Comparison of ENCODE assay signal across 9 cellular contexts in genomic region chr1:65525297-65526048, GRCh38.
A peak's percentile ranks its signal among the peaks of the same experiment; 100 is the strongest.
DNase-seq lines count a peak whose midpoint lies in the region; ATAC-seq and TF ChIP-seq lines count a peak whose summit lies in the region.
"Had no signal": no experiment of that assay in that cellular context is flagged by ENCODE, and none has a peak within 500 bp of the region (broad histone marks: within the 10 kb centered on the region; RNA-seq: fewer than 3 reads in every experiment).

No MANE protein-coding gene starts in this region.

- no peak for TF ChIP-seq CTCF in endothelial cell (IDR thresholded peaks at IDR 0.05; ENCODE audit: unreplicated experiment)
- no peak for TF ChIP-seq CTCF in vagina (IDR thresholded peaks at IDR 0.05)

- CTCF ChIA-PET in activated naive CD4-positive, alpha-beta T cell treated with anti-CD3 and anti-CD28 coated beads for 36 hours (lab: Charles Lee), result no interaction called here

- no peak for ATAC-seq in esophagus mucosa

- H3K4me3 Mint-ChIP-seq in activated naive CD4-positive, alpha-beta T cell treated with anti-CD3 and anti-CD28 coated beads for 36 hours, result no peak overlapping the region
- peak overlapping the region; percentile 90 for H3K4me3 Mint-ChIP-seq in endothelial cell (ENCODE audit: unreplicated experiment)
- H3K4me3 Mint-ChIP-seq: activated B cell treated with CpG ODN at 0.5 μM for 24 hours had no signal

- no peak overlapping the region for H3K9ac ChIP-seq in muscle layer of colon (ENCODE audit: low read length)

- H3K27me3 Mint-ChIP-seq in activated naive CD4-positive, alpha-beta T cell treated with anti-CD3 and anti-CD28 coated beads for 36 hours (ENCODE audit: low read depth), result peaks cover 29% of the 10 kb centered on the region
- H3K27me3 Mint-ChIP-seq in endothelial cell (ENCODE audit: unreplicated experiment), result peaks cover 6% of the 10 kb centered on the region

- DNase-seq in activated naive CD4-positive, alpha-beta T cell treated with anti-CD3 and anti-CD28 coated beads for 36 hours, result peak; percentile 10
- DNase-seq in activated naive CD4-positive, alpha-beta T cell treated with Interleukin-2 at 50 U/mL for 16 hours, result no peak
- DNase-seq in endothelial cell (ENCODE audit: low spot score), result peak; percentile 29
- DNase-seq in vagina (ENCODE audit: extremely low spot score in 2 of 2), result no peak
- DNase-seq in NK-92 treated with Interleukin-12 subunit alpha and Interleukin-12 subunit beta, amount 100 ng/mL, for 24 hours (lab: John Stamatoyannopoulos, UW), result no peak
- no peak for DNase-seq in NCI-H1092 (lab: John Stamatoyannopoulos, UW)
- DNase-seq: activated B cell treated with CpG ODN at 0.5 μM for 24 hours had no signal

- H3K4me1 Mint-ChIP-seq in activated naive CD4-positive, alpha-beta T cell treated with anti-CD3 and anti-CD28 coated beads for 36 hours (ENCODE audit: low read depth), result peaks cover 3% of the 10 kb centered on the region
- peaks cover 10% of the 10 kb centered on the region for H3K4me1 Mint-ChIP-seq in endothelial cell (ENCODE audit: unreplicated experiment)
- H3K4me1 Mint-ChIP-seq: activated B cell treated with CpG ODN at 0.5 μM for 24 hours had no signal

- H3K36me3 Mint-ChIP-seq in activated naive CD4-positive, alpha-beta T cell treated with anti-CD3 and anti-CD28 coated beads for 36 hours (ENCODE audit: low read depth), result no peaks in the 10 kb centered on the region
- no peaks in the 10 kb centered on the region for H3K36me3 Mint-ChIP-seq in endothelial cell (ENCODE audit: low read depth, unreplicated experiment)

- H3K4me3 ChIP-seq in muscle layer of colon (ENCODE audit: low read depth in 1 of 2, low read length in 2 of 2), result peak overlapping the region; percentile 32 to 45
- H3K4me3 ChIP-seq in vagina, result peak overlapping the region; percentile 43 to 53

- no peaks in the 10 kb centered on the region for H3K9me3 ChIP-seq in muscle layer of colon (ENCODE audit: low read length)
- H3K9me3 ChIP-seq in vagina, result no peaks in the 10 kb centered on the region

- no peak overlapping the region for H3K27ac Mint-ChIP-seq in activated naive CD4-positive, alpha-beta T cell treated with anti-CD3 and anti-CD28 coated beads for 36 hours
- H3K27ac Mint-ChIP-seq in endothelial cell (ENCODE audit: unreplicated experiment), result no peak overlapping the region
- H3K27ac Mint-ChIP-seq: activated B cell treated with CpG ODN at 0.5 μM for 24 hours had no signal

- H3K9me3 Mint-ChIP-seq in activated naive CD4-positive, alpha-beta T cell treated with anti-CD3 and anti-CD28 coated beads for 36 hours, result no peaks in the 10 kb centered on the region
- no peaks in the 10 kb centered on the region for H3K9me3 Mint-ChIP-seq in endothelial cell (ENCODE audit: unreplicated experiment)
- H3K9me3 Mint-ChIP-seq: activated B cell treated with CpG ODN at 0.5 μM for 24 hours had no signal

- intact Hi-C loops in activated naive CD4-positive, alpha-beta T cell treated with anti-CD3 and anti-CD28 coated beads for 36 hours (cut with micrococcal nuclease), result no loop called here
- intact Hi-C loops in vagina (cut with DNase I), result no loop called here

- H3K36me3 ChIP-seq in muscle layer of colon (ENCODE audit: insufficient read depth, low read length) (no peaks in the 10 kb centered on the region), vagina (no peaks in the 10 kb centered on the region)

- H3K4me1 ChIP-seq in muscle layer of colon (ENCODE audit: insufficient read depth, low read length) (no peaks in the 10 kb centered on the region), vagina (no peaks in the 10 kb centered on the region)

- TF ChIP-seq POLR2A in vagina (IDR thresholded peaks at IDR 0.05), result no peak

- H3K27ac ChIP-seq in muscle layer of colon (ENCODE audit: low read depth, low read length) (no peak overlapping the region), vagina (peak overlapping the region; percentile 57)

- H3K27me3 ChIP-seq in muscle layer of colon (ENCODE audit: control insufficient read depth in 1 of 2, insufficient read depth in 2 of 2, low read length in 2 of 2) (peaks cover 13 to 27% of the 10 kb centered on the region in 2 donors), vagina (peaks cover 3% of the 10 kb centered on the region)

Comparison
In these comparisons a context has a peak if more than half of its experiments do, and no peak if none do; other contexts are left out.
1. DNase-seq: peak in activated naive CD4-positive, alpha-beta T cell treated with anti-CD3 and anti-CD28 coated beads for 36 hours (single experiment) and endothelial cell (single experiment); none in activated naive CD4-positive, alpha-beta T cell treated with Interleukin-2 at 50 U/mL for 16 hours (single experiment), vagina (0 of 2), NK-92 treated with Interleukin-12 subunit alpha and Interleukin-12 subunit beta, amount 100 ng/mL, for 24 hours (single experiment) and NCI-H1092 (single experiment).